15 cellular contexts compared by ENCODE assay signal in the genomic region with DNA sequence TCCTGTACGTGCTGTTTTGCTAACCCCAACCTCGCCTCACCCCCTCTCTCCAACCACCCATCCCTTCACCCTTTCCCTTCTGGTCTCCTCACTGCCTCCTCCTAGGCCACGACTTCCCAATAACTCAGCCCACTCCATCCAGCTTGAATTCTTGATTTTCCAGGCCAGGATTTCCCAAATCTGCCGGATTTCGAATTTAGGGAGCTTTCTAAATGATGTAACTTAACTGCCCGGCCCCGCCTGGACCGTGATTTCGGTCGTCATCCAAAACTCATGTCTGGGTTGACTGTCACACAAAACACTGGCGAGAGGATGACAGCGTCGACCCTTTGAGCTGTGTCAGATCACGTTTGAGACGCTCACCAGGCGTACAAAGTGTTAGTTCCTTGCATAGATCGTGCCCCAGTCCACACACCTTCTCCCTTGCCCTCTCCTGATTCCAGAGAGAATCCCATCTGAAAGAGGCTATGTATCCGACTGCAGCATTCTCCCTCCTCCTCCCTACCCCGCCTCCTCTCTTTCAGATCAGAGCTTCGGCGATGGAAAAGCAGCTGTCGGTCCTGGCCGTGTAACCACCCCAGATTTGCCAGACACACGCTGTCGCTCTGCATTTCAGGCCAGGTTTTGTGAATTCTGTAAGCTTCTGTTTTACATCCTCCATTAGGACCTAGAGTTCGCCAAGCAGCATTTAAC.
DNase-seq lines count a peak whose midpoint lies in the region; ATAC-seq, FAIRE-seq and TF ChIP-seq lines count a peak whose summit lies in the region.
"Had no signal": no experiment of that assay in that cellular context is flagged by ENCODE, and none has a peak within 500 bp of the region (broad histone marks: within the 10 kb centered on the region; RNA-seq: fewer than 3 reads in every experiment).

No MANE protein-coding gene starts in this region.

- H3K27ac ChIP-seq in right atrium auricular region = no peak overlapping the region
- H3K27ac ChIP-seq in brain microvascular endothelial cell = no peak overlapping the region
- no peak overlapping the region for H3K27ac ChIP-seq in suprapubic skin
- H3K27ac ChIP-seq: adrenal gland, pancreas had no signal

- WGBS in suprapubic skin = 16% methylated on average over 26 of the region's 26 CpGs

- no peak for FAIRE-seq in GM12892 (lab: Jason Lieb, UNC)
- FAIRE-seq: frontal cortex, pancreas had no signal

- no peak for TF ChIP-seq CTCF in right atrium auricular region (IDR thresholded peaks at IDR 0.05)
- TF ChIP-seq CTCF in brain microvascular endothelial cell (IDR thresholded peaks at IDR 0.05; ENCODE audit: low read depth, low read length, missing control alignments) = no peak
- no peak for TF ChIP-seq CTCF in suprapubic skin (IDR thresholded peaks at IDR 0.05)

- TF ChIP-seq POLR2A in suprapubic skin (IDR thresholded peaks at IDR 0.05) (no peak), GM12892 (IDR thresholded peaks at IDR 0.05; ENCODE audit: low read depth, low read length) (no peak)

- H3K9me3 ChIP-seq in right atrium auricular region = no peaks in the 10 kb centered on the region
- no peaks in the 10 kb centered on the region for H3K9me3 ChIP-seq in suprapubic skin
- H3K9me3 ChIP-seq: adrenal gland, HAP-1, pancreas had no signal

- no peaks in the 10 kb centered on the region for H3K4me1 ChIP-seq in right atrium auricular region
- peaks cover 5% of the 10 kb centered on the region for H3K4me1 ChIP-seq in suprapubic skin
- H3K4me1 ChIP-seq: adrenal gland, HAP-1, pancreas had no signal

- H3K27me3 ChIP-seq in right atrium auricular region (peaks cover 0 to 3% of the 10 kb centered on the region in 2 donors), brain microvascular endothelial cell (replicated peaks) (no peaks in the 10 kb centered on the region), suprapubic skin (peaks cover 79% of the 10 kb centered on the region)

- DNase-seq in left ventricle myocardium superior (no peak), right atrium auricular region (ENCODE audit: low spot score) (no peak), brain microvascular endothelial cell (no peak), kidney tubule cell (ENCODE audit: low spot score) (peak; percentile 12), suprapubic skin (ENCODE audit: low spot score in 2 of 2) (no peak), GM12892 (ENCODE audit: insufficient read length) (no peak)
- DNase-seq: adrenal gland; dermis blood vessel endothelial cell; NCI-H1105; pancreas; stimulated activated CD4-positive, alpha-beta T cell treated with anti-CD3 and anti-CD28 coated beads, Interleukin-4, amount 100 ng/mL, for 4 hours had no signal

- in situ Hi-C loops in brain microvascular endothelial cell (cut with HindIII; ENCODE audit: low pct_ligation_motif_present, low sequenced_read_pairs) = no loop called here

- intact Hi-C loops in left ventricle myocardium superior (cut with micrococcal nuclease) = no loop called here

- no peak for TF ChIP-seq EP300 in suprapubic skin (IDR thresholded peaks at IDR 0.05)

- H3K36me3 ChIP-seq in right atrium auricular region = no peaks in the 10 kb centered on the region
- H3K36me3 ChIP-seq in brain microvascular endothelial cell (replicated peaks) = no peaks in the 10 kb centered on the region
- H3K36me3 ChIP-seq in suprapubic skin = no peaks in the 10 kb centered on the region
- H3K36me3 ChIP-seq: adrenal gland, HAP-1, pancreas had no signal

- H3K4me3 ChIP-seq in right atrium auricular region (no peak overlapping the region), brain microvascular endothelial cell (ENCODE audit: low read depth, low read length) (peak overlapping the region; percentile 22), suprapubic skin (peak overlapping the region; percentile 6)
- H3K4me3 ChIP-seq: adrenal gland, HAP-1, pancreas had no signal

- ATAC-seq in left ventricle myocardium superior = peak; percentile 25
- ATAC-seq in GM21526 (IDR thresholded peaks at IDR 0.05; ENCODE audit: low FRiP score, unreplicated experiment) = no peak
- no peak for ATAC-seq in HG02588 (IDR thresholded peaks at IDR 0.05; ENCODE audit: unreplicated experiment)
- ATAC-seq: pancreas had no signal

Comparison
In these comparisons a context has a peak if more than half of its experiments do, and no peak if none do; other contexts are left out.
1. H3K4me3 ChIP-seq: peak in brain microvascular endothelial cell (single experiment) and suprapubic skin (single experiment); none in right atrium auricular region (0 of 2).